8 cellular contexts compared by ENCODE assay signal in genomic region chr6:138107078-138107751, GRCh38. TPM values are rescaled to one million over a fixed set of nuclear protein-coding genes. Genes with fewer than 3 reads are reported as not detected.
A peak's percentile ranks its signal among the peaks of the same experiment; 100 is the strongest.
DNase-seq lines count a peak whose midpoint lies in the region; TF ChIP-seq lines count a peak whose summit lies in the region.

PERP (minus strand) TSS chr6:138107419; CDS start chr6:138107340, 79 bp downstream.

- peak within 1 kb of the TSS; percentile 90 for H3K9ac ChIP-seq in GM23248

- H3K27me3 ChIP-seq in GM23248 (replicated peaks; ENCODE audit: insufficient read depth) (0 out of 2 replicates have a peak, but pooled peaks cover 4% of the 10 kb centered on the region), dorsolateral prefrontal cortex (peaks cover 0 to 27% (median 0%) of the 10 kb centered on the region in 45 donors)

- H2AFZ ChIP-seq in GM23248: peak within 1 kb of the TSS; percentile 90

- intact Hi-C loops in dorsolateral prefrontal cortex (cut with DNase I) (loop anchor here (5.0 kb wide), 2 partner anchors 105 to 400 kb away; no protein-coding TSS in a partner anchor), lower leg skin (cut with DNase I; ENCODE audit: low total_unique reads) (loop anchor here (2.0 to 5.0 kb wide), 2 partner anchors 72 to 105 kb away; no protein-coding TSS in a partner anchor)

- peaks cover 16% of the 10 kb centered on the region for H3F3A ChIP-seq in GM23248 (ENCODE audit: insufficient read depth)

- H3K4me1 ChIP-seq in GM23248 (ENCODE audit: insufficient read depth): peaks cover 15% of the 10 kb centered on the region

- H3K79me2 ChIP-seq in GM23248 (ENCODE audit: insufficient read depth): peaks cover 13% of the 10 kb centered on the region

- no peaks in the 10 kb centered on the region for H3K36me3 ChIP-seq in GM23248 (ENCODE audit: low read depth)

- peak within 1 kb of the TSS; percentile 89 for H3K4me3 ChIP-seq in GM23248
- H3K4me3 ChIP-seq in dorsolateral prefrontal cortex: peak within 1 kb of the TSS; percentile 53 to 82 (median 69)
- H3K4me3 ChIP-seq in lower leg skin (ENCODE audit: low read depth, poor library complexity, severe bottlenecking): peak within 1 kb of the TSS; percentile 80

- DNase-seq in DMS79 treated with DMSO at 0.1 percent for 48 hours (lab: John Stamatoyannopoulos, UW) (peak; percentile 73), GM23248 (peak; percentile 89), NCI-H1105 (lab: John Stamatoyannopoulos, UW) (peak; percentile 54), dorsolateral prefrontal cortex (peak in 6 of 10 donors; percentile 23 to 56 (median 54)), lower leg skin (ENCODE audit: low spot score in 2 of 2) (peak; percentile 77 to 94), NCI-H2029 treated with DMSO at 0.1 percent for 48 hours (lab: John Stamatoyannopoulos, UW) (no peak)
- DNase-seq in activated CD4-positive, alpha-beta T cell treated with anti-CD3 and anti-CD28 coated beads, Interleukin-2, amount 50 U/mL, for 4 hours: peak; percentile 62 to 63
- DNase-seq in stimulated activated CD4-positive, alpha-beta T cell treated with anti-CD3 and anti-CD28 coated beads, Interleukin-4, amount 100 ng/mL, for 48 hours (ENCODE audit: low read depth in 2 of 2): peak; percentile 50 to 69

- 0 out of 2 replicates have a peak within 1 kb of the TSS, but pooled peaks have one; percentile 15 for H3K27ac ChIP-seq in GM23248
- H3K27ac ChIP-seq in dorsolateral prefrontal cortex: peak within 1 kb of the TSS in 31 of 59 donors; percentile 4 to 83 (median 38)

- WGBS in GM23248 (ENCODE audit: low coverage in 1 of 2, low lambda C conversion rate in 2 of 2, missing lambda C conversion rate in 2 of 2), 2 experiments: 1 to 2% methylated on average over 57 to 77 of the region's 83 CpGs
- WGBS in lower leg skin, 2 donors: 2% methylated on average over 17 to 33 of the region's 83 CpGs

- no peaks in the 10 kb centered on the region for H4K20me1 ChIP-seq in GM23248 (ENCODE audit: insufficient read depth)

- TF ChIP-seq CTCF in dorsolateral prefrontal cortex (IDR thresholded peaks at IDR 0.05 in 54 of 56, conservative IDR thresholded peaks at IDR 0.05 in 2 of 56; ENCODE audit: low read depth in 1 of 56, partially characterized antibody in 56 of 56) (peak in 3 of 56 donors; percentile 16 to 29 (median 20)), lower leg skin (IDR thresholded peaks at IDR 0.05) (no peak)

- H3K9me3 ChIP-seq in GM23248 (ENCODE audit: low read depth): no peaks in the 10 kb centered on the region

- in situ Hi-C loops in GM23248 (cut with MboI): loop anchor here (25.0 kb wide), 2 partner anchors 395 to 405 kb away; no protein-coding TSS in a partner anchor

- H3K4me2 ChIP-seq in GM23248 (ENCODE audit: unreplicated experiment): peak within 1 kb of the TSS; percentile 82

- TF ChIP-seq POLR2A in lower leg skin (IDR thresholded peaks at IDR 0.05): peak in 1 of 2 donors; percentile 28

- no peaks in the 10 kb centered on the region for H3K9me2 ChIP-seq in GM23248 (ENCODE audit: insufficient read depth)

RNA-seq across cellular contexts. Expression of gene PERP, which starts in this region (rescaled TPM):
- 24.8 and 28.5 TPM in 2 replicates for total RNA-seq in GM23248 (2014; rRNA removed; shearing (Covaris generic))
- polyA plus RNA-seq in GM23248 (2016; fragmentation: Nextera tagmentation; extraction: Ambion mirVana): 45.3 and 45.7 TPM in 2 replicates
- 1 to 10 TPM; 1.4 to 7.5 (median 3.3) TPM for total RNA-seq in dorsolateral prefrontal cortex
- total RNA-seq in lower leg skin: 1,000 to 10,000 TPM; 1,452 to 1,932 (median 1,836) TPM

Comparison
In these comparisons a context has a peak if more than half of its experiments do, and no peak if none do; other contexts are left out.
1. RNA of gene PERP (total RNA-seq): 1,452 to 1,932 TPM in lower leg skin; 24.8 to 28.5 TPM in GM23248 and 1.4 to 7.5 TPM in dorsolateral prefrontal cortex; every median in the first group is over 10 times any median in the second.
2. Peak in every context shown above with its lines, with median percentiles within 50 percentile points of each other: H3K4me3 ChIP-seq.